1 cellular context compared by ENCODE assay signal in the genomic region with DNA sequence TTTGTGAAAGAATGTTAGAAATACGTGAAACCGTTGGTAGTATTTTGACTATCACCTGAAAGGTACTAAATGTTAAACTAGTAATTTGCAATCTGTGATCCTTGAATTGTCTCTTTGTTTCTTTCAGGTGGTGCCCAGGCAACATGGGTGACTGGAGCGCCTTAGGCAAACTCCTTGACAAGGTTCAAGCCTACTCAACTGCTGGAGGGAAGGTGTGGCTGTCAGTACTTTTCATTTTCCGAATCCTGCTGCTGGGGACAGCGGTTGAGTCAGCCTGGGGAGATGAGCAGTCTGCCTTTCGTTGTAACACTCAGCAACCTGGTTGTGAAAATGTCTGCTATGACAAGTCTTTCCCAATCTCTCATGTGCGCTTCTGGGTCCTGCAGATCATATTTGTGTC. TPM values are rescaled to one million over a fixed set of nuclear protein-coding genes. Genes with fewer than 3 reads are reported as not detected.
"Had no signal": no experiment of that assay in that cellular context is flagged by ENCODE, and none has a peak within 500 bp of the region (broad histone marks: within the 10 kb centered on the region; RNA-seq: fewer than 3 reads in every experiment).

No MANE protein-coding gene starts in this region.

RNA-seq across cellular contexts. Expression of a gene that starts 11.3 kb away (rescaled TPM):
- total RNA-seq: natural killer cell treated with Interleukin-12 subunit alpha and Interleukin-12 subunit beta and Interleukin-15 and Interleukin-18, amount 100 ng/mL, for 72 hours had no signal
